Comparison of ENCODE assay signal across 1 cellular context in genomic region chr16:89668790-89669158, GRCh38.
TF ChIP-seq lines count a peak whose summit lies in the region.

No MANE protein-coding gene starts in this region.

TF ChIP-seq in HCT116, 20 proteins besides CTCF, POLR2A, EP300 and RAD21 (continued from another document):
- TF ChIP-seq, protein P1, sequence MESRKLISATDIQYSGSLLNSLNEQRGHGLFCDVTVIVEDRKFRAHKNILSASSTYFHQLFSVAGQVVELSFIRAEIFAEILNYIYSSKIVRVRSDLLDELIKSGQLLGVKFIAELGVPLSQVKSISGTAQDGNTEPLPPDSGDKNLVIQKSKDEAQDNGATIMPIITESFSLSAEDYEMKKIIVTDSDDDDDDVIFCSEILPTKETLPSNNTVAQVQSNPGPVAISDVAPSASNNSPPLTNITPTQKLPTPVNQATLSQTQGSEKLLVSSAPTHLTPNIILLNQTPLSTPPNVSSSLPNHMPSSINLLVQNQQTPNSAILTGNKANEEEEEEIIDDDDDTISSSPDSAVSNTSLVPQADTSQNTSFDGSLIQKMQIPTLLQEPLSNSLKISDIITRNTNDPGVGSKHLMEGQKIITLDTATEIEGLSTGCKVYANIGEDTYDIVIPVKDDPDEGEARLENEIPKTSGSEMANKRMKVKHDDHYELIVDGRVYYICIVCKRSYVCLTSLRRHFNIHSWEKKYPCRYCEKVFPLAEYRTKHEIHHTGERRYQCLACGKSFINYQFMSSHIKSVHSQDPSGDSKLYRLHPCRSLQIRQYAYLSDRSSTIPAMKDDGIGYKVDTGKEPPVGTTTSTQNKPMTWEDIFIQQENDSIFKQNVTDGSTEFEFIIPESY (IDR thresholded peaks at IDR 0.05; ENCODE audit: extremely low read depth, insufficient replicate concordance, low read length), result no peak
